ENCODE assay signal across 27 cellular contexts in the genomic region with DNA sequence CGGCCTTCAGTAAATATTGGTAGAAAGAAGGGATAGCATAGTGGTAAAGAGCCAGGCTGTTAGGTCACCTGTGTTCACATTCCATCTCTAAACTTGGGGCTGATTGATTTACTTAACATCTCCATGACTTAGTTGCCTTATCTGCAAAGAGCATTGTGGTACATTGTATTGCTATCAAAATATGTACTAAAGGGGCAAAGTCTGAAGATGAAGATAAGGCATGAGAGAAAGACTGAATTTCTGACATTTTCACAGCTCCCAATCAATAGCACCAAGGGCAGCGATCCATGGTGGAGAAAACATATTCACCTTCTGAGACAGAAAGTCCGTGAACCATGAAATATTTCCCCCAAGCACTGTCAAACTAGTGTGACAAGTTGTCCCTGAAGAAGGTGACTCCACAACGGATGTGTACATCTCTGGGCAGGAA.
DNase-seq lines count a peak whose midpoint lies in the region; ATAC-seq, FAIRE-seq and TF ChIP-seq lines count a peak whose summit lies in the region.
"Had no signal": no experiment of that assay in that cellular context is flagged by ENCODE, and none has a peak within 500 bp of the region (broad histone marks: within the 10 kb centered on the region; RNA-seq: fewer than 3 reads in every experiment).

No MANE protein-coding gene starts in this region.

- H3F3A ChIP-seq in PC-9 (ENCODE audit: insufficient read depth, low read depth), result no peaks in the 10 kb centered on the region

- H3K27ac Mint-ChIP-seq in Caco-2 (ENCODE audit: unreplicated experiment), result peak overlapping the region; percentile 65
- H3K27ac Mint-ChIP-seq in astrocyte (ENCODE audit: unreplicated experiment), result no peak overlapping the region
- H3K27ac Mint-ChIP-seq in activated CD4-positive, alpha-beta T cell treated with anti-CD3 and anti-CD28 coated beads for 36 hours, result no peak overlapping the region
- H3K27ac Mint-ChIP-seq: CD14-positive monocyte; CD4-positive, alpha-beta T cell; CD8-positive, alpha-beta memory T cell had no signal

- FAIRE-seq in astrocyte (lab: Jason Lieb, UNC), result peak; percentile 20
- FAIRE-seq: A549, GM12891, GM18507, H1 had no signal

- DNase-seq in Caco-2 (peak; percentile 76 to 77), PC-9 (no peak), astrocyte (ENCODE audit: low read depth) (no peak), kidney tubule cell (ENCODE audit: low spot score) (peak; percentile 6), upper lobe of left lung (no peak)
- no peak for DNase-seq in activated CD4-positive, alpha-beta T cell treated with anti-CD3 and anti-CD28 coated beads for 36 hours
- DNase-seq in activated CD4-positive, alpha-beta T cell treated with anti-CD3 and anti-CD28 coated beads for 4 hours, result no peak
- DNase-seq: 8988T; ACHN; AML-193; BE2C; Calu3; CD4-positive, alpha-beta T cell; CD8-positive, alpha-beta memory T cell; DMS53; DMS79 treated with DMSO at 0.1 percent for 48 hours; GF-D8; GM23248; H7; HCEC 1CT had no signal

- peaks cover 35% of the 10 kb centered on the region for H3K4me1 Mint-ChIP-seq in Caco-2 (ENCODE audit: low read depth, unreplicated experiment)
- H3K4me1 Mint-ChIP-seq in astrocyte (ENCODE audit: low read depth, unreplicated experiment), result no peaks in the 10 kb centered on the region
- H3K4me1 Mint-ChIP-seq in activated CD4-positive, alpha-beta T cell treated with anti-CD3 and anti-CD28 coated beads for 36 hours, result no peaks in the 10 kb centered on the region
- H3K4me1 Mint-ChIP-seq: CD14-positive monocyte; CD8-positive, alpha-beta memory T cell had no signal

- BruUV-seq in Caco-2 (replicated peaks; lab: Mats Ljungman, UMichigan), result no TSS peak
- no TSS peak for BruUV-seq in PC-9 (replicated peaks; lab: Mats Ljungman, UMichigan)

- POLR2A ChIA-PET in Caco-2 (lab: Charles Lee), result no interaction called here
- POLR2A ChIA-PET in PC-9 (lab: Charles Lee; ENCODE audit: unreplicated experiment), result no interaction called here
- POLR2A ChIA-PET in activated CD4-positive, alpha-beta T cell treated with anti-CD3 and anti-CD28 coated beads for 36 hours (lab: Charles Lee), result no interaction called here

- H3K9me2 ChIP-seq in PC-9 (ENCODE audit: insufficient read depth), result no peaks in the 10 kb centered on the region

- H3K4me3 ChIP-seq in Caco-2 (ENCODE audit: low read depth, low read length) (no peak overlapping the region), PC-9 (no peak overlapping the region), astrocyte (ENCODE audit: insufficient read depth, low read depth, low read length) (no peak overlapping the region), upper lobe of left lung (no peak overlapping the region)
- H3K4me3 ChIP-seq: A549; BLaER1 treated with 17β-estradiol and CSF1 and Interleukin-3, amounts not matched to agents 10 nM and 100 nM; GM23248 had no signal

- TF ChIP-seq EP300 in upper lobe of left lung (IDR thresholded peaks at IDR 0.05), result no peak

- H3K27me3 Mint-ChIP-seq in Caco-2 (ENCODE audit: insufficient read depth, unreplicated experiment) (no peaks in the 10 kb centered on the region), astrocyte (ENCODE audit: low read depth, unreplicated experiment) (no peaks in the 10 kb centered on the region)
- no peaks in the 10 kb centered on the region for H3K27me3 Mint-ChIP-seq in activated CD4-positive, alpha-beta T cell treated with anti-CD3 and anti-CD28 coated beads for 36 hours
- H3K27me3 Mint-ChIP-seq: CD4-positive, alpha-beta T cell had no signal

- no peaks in the 10 kb centered on the region for H4K20me1 ChIP-seq in PC-9 (ENCODE audit: insufficient read depth)
- H4K20me1 ChIP-seq in astrocyte (ENCODE audit: insufficient read depth, low read length), result no peaks in the 10 kb centered on the region
- H4K20me1 ChIP-seq: BLaER1 treated with 17β-estradiol and CSF1 and Interleukin-3, amounts not matched to agents 10 nM and 100 nM had no signal

- H3K36me3 ChIP-seq in Caco-2 (ENCODE audit: control insufficient read depth, insufficient read depth, low read length) (no peaks in the 10 kb centered on the region), PC-9 (ENCODE audit: low read depth) (no peaks in the 10 kb centered on the region), astrocyte (ENCODE audit: insufficient read depth, low read length) (no peaks in the 10 kb centered on the region), upper lobe of left lung (no peaks in the 10 kb centered on the region)
- H3K36me3 ChIP-seq: BE2C; BLaER1 treated with 17β-estradiol and CSF1 and Interleukin-3, amounts not matched to agents 10 nM and 100 nM had no signal

- H3K9me3 ChIP-seq in Caco-2, result no peaks in the 10 kb centered on the region
- H3K9me3 ChIP-seq in PC-9 (ENCODE audit: insufficient read depth, low read depth), result no peaks in the 10 kb centered on the region
- no peaks in the 10 kb centered on the region for H3K9me3 ChIP-seq in astrocyte (ENCODE audit: insufficient read depth, low read depth, low read length)
- no peaks in the 10 kb centered on the region for H3K9me3 ChIP-seq in upper lobe of left lung
- H3K9me3 ChIP-seq: A549, BE2C had no signal

- H3K9ac ChIP-seq in astrocyte (ENCODE audit: low read length), result no peak overlapping the region
- H3K9ac ChIP-seq: BLaER1 treated with 17β-estradiol and CSF1 and Interleukin-3, amounts not matched to agents 10 nM and 100 nM; GM23248 had no signal

- peak overlapping the region; percentile 3; the same call in 1 of the 2 replicates for H2AFZ ChIP-seq in PC-9
- H2AFZ ChIP-seq in astrocyte (ENCODE audit: low read depth, low read length), result no peak overlapping the region
- H2AFZ ChIP-seq: GM23248 had no signal

- H3K79me2 ChIP-seq in PC-9 (ENCODE audit: low read depth) (no peaks in the 10 kb centered on the region), astrocyte (ENCODE audit: insufficient read depth, low read length) (no peaks in the 10 kb centered on the region)

- H3K9me3 Mint-ChIP-seq in Caco-2 (ENCODE audit: unreplicated experiment) (no peaks in the 10 kb centered on the region), astrocyte (ENCODE audit: unreplicated experiment) (peaks cover 3% of the 10 kb centered on the region)
- no peaks in the 10 kb centered on the region for H3K9me3 Mint-ChIP-seq in activated CD4-positive, alpha-beta T cell treated with anti-CD3 and anti-CD28 coated beads for 36 hours (ENCODE audit: low read depth)

- no peak for ATAC-seq in upper lobe of left lung (ENCODE audit: low FRiP score in 2 of 2)
- ATAC-seq in GM19351 (IDR thresholded peaks at IDR 0.05; ENCODE audit: unreplicated experiment), result no peak
- no peak for ATAC-seq in activated CD4-positive, alpha-beta T cell treated with anti-CD3 and anti-CD28 coated beads for 36 hours
- ATAC-seq: A549 had no signal

- 81 to 92% methylated on average over 4 of the region's 4 CpGs for WGBS in upper lobe of left lung, 2 donors

- no peak overlapping the region for H3K4me2 ChIP-seq in PC-9
- H3K4me2 ChIP-seq in astrocyte (ENCODE audit: low read length), result no peak overlapping the region
- H3K4me2 ChIP-seq: A549; BLaER1 treated with 17β-estradiol and CSF1 and Interleukin-3, amounts not matched to agents 10 nM and 100 nM had no signal

- H3K4me3 Mint-ChIP-seq in Caco-2 (ENCODE audit: unreplicated experiment) (peak overlapping the region; percentile 60), astrocyte (ENCODE audit: unreplicated experiment) (no peak overlapping the region)
- no peak overlapping the region for H3K4me3 Mint-ChIP-seq in activated CD4-positive, alpha-beta T cell treated with anti-CD3 and anti-CD28 coated beads for 36 hours
- H3K4me3 Mint-ChIP-seq: CD14-positive monocyte; CD4-positive, alpha-beta T cell; CD8-positive, alpha-beta memory T cell had no signal

- no peaks in the 10 kb centered on the region for H3K27me3 ChIP-seq in Caco-2 (replicated peaks; ENCODE audit: control insufficient read depth, insufficient read depth, low read length)
- no peaks in the 10 kb centered on the region for H3K27me3 ChIP-seq in PC-9 (ENCODE audit: insufficient read depth, low read depth)
- no peaks in the 10 kb centered on the region for H3K27me3 ChIP-seq in astrocyte (ENCODE audit: insufficient read depth, low read length)
- H3K27me3 ChIP-seq in upper lobe of left lung, result no peaks in the 10 kb centered on the region
- H3K27me3 ChIP-seq: BE2C; BLaER1 treated with 17β-estradiol and CSF1 and Interleukin-3, amounts not matched to agents 10 nM and 100 nM had no signal

- intact Hi-C loops in Caco-2 (cut with micrococcal nuclease; ENCODE audit: unreplicated experiment) (loop anchor here (1.0 to 5.0 kb wide), 6 partner anchors 30 to 1020 kb away; no protein-coding TSS in a partner anchor), PC-9 (cut with micrococcal nuclease; ENCODE audit: unreplicated experiment) (no loop called here)
- intact Hi-C loops in activated CD4-positive, alpha-beta T cell treated with anti-CD3 and anti-CD28 coated beads for 36 hours (cut with DNase I, micrococcal nuclease), result no loop called here

- peaks cover 12% of the 10 kb centered on the region for H3K36me3 Mint-ChIP-seq in Caco-2 (ENCODE audit: insufficient read depth, unreplicated experiment)
- no peaks in the 10 kb centered on the region for H3K36me3 Mint-ChIP-seq in astrocyte (ENCODE audit: low read depth, unreplicated experiment)
- H3K36me3 Mint-ChIP-seq in activated CD4-positive, alpha-beta T cell treated with anti-CD3 and anti-CD28 coated beads for 36 hours (ENCODE audit: low read depth), result no peaks in the 10 kb centered on the region
- H3K36me3 Mint-ChIP-seq: CD14-positive monocyte; CD8-positive, alpha-beta memory T cell had no signal

- no peak for TF ChIP-seq CTCF in Caco-2 (IDR thresholded peaks at IDR 0.05; ENCODE audit: insufficient read depth in 1 of 2, low read depth in 1 of 2, low read length in 1 of 2, severe bottlenecking in 1 of 2, unreplicated experiment in 1 of 2)
- TF ChIP-seq CTCF in PC-9 (conservative IDR thresholded peaks at IDR 0.05), result no peak
- TF ChIP-seq CTCF in astrocyte (IDR thresholded peaks at IDR 0.05; ENCODE audit: insufficient read depth, low read depth, low read length), result no peak
- no peak for TF ChIP-seq CTCF in upper lobe of left lung (IDR thresholded peaks at IDR 0.05)

- CTCF ChIA-PET in Caco-2 (lab: Charles Lee), result no interaction called here
- CTCF ChIA-PET in PC-9 (lab: Charles Lee), result no interaction called here
- CTCF ChIA-PET in activated CD4-positive, alpha-beta T cell treated with anti-CD3 and anti-CD28 coated beads for 36 hours (lab: Charles Lee), result no interaction called here

- peaks cover 68% of the 10 kb centered on the region for H3K4me1 ChIP-seq in Caco-2
- peaks cover 12% of the 10 kb centered on the region for H3K4me1 ChIP-seq in PC-9 (replicated peaks; ENCODE audit: insufficient read depth)
- H3K4me1 ChIP-seq in astrocyte (ENCODE audit: insufficient read depth, low read length), result no peaks in the 10 kb centered on the region
- no peaks in the 10 kb centered on the region for H3K4me1 ChIP-seq in upper lobe of left lung
- H3K4me1 ChIP-seq: BLaER1 treated with 17β-estradiol and CSF1 and Interleukin-3, amounts not matched to agents 10 nM and 100 nM had no signal

- TF ChIP-seq POLR2A in upper lobe of left lung (IDR thresholded peaks at IDR 0.05), result no peak

- H3K27ac ChIP-seq in PC-9, result no peak overlapping the region
- H3K27ac ChIP-seq in astrocyte (ENCODE audit: low read depth, low read length), result no peak overlapping the region
- H3K27ac ChIP-seq in upper lobe of left lung, result no peak overlapping the region
- H3K27ac ChIP-seq: BLaER1 treated with 17β-estradiol and CSF1 and Interleukin-3, amounts not matched to agents 10 nM and 100 nM; GM23248 had no signal

Comparison
In these comparisons a context has a peak if more than half of its experiments do, and no peak if none do; other contexts are left out.
1. DNase-seq: peak in Caco-2 (2 of 2) and kidney tubule cell (single experiment); none in PC-9 (0 of 2), astrocyte (single experiment), upper lobe of left lung (0 of 2), activated CD4-positive, alpha-beta T cell treated with anti-CD3 and anti-CD28 coated beads for 36 hours (single experiment) and activated CD4-positive, alpha-beta T cell treated with anti-CD3 and anti-CD28 coated beads for 4 hours (0 of 2).